ENCODE assay signal across 27 cellular contexts in genomic region chr9:69030851-69031645, GRCh38. TPM values are rescaled to one million over a fixed set of nuclear protein-coding genes. Genes with fewer than 3 reads are reported as not detected.
A peak's percentile ranks its signal among the peaks of the same experiment; 100 is the strongest.
DNase-seq lines count a peak whose midpoint lies in the region; ATAC-seq, FAIRE-seq and TF ChIP-seq lines count a peak whose summit lies in the region.
"Had no signal": no experiment of that assay in that cellular context is flagged by ENCODE, and none has a peak within 500 bp of the region (broad histone marks: within the 10 kb centered on the region; RNA-seq: fewer than 3 reads in every experiment).

No MANE protein-coding gene starts in this region.

- H4K20me1 ChIP-seq in HepG2 (ENCODE audit: insufficient read depth, low read length) (no peaks in the 10 kb centered on the region), astrocyte (ENCODE audit: insufficient read depth, low read length) (no peaks in the 10 kb centered on the region)

- in situ Hi-C loops in HepG2 (cut with HindIII; ENCODE audit: extremely low pct_ligation_motif_present, low pct_unique_long_range_greater_than_20kb) (no loop called here), HAP-1 (cut with MboI; ENCODE audit: low sequenced_read_pairs) (no loop called here)

- FAIRE-seq in HepG2 (lab: Jason Lieb, UNC) (no peak), astrocyte (lab: Jason Lieb, UNC) (no peak)

- CTCF ChIA-PET in HepG2 (lab: Yijun Ruan, JAX; ENCODE audit: low intra/inter-chr PET ratio, low total read pairs), result interaction anchor here (4.6 kb wide), 1 partner anchor 448 kb away, joined by 48 read pairs; no protein-coding TSS in a partner anchor
- CTCF ChIA-PET in RWPE1 (lab: Yijun Ruan, JAX), result no interaction called here

- peaks cover 2% of the 10 kb centered on the region for H3K79me2 ChIP-seq in HepG2 (ENCODE audit: insufficient read depth, low read length)
- peaks cover 2% of the 10 kb centered on the region for H3K79me2 ChIP-seq in astrocyte (ENCODE audit: insufficient read depth, low read length)

- H3K4me3 Mint-ChIP-seq in astrocyte (ENCODE audit: unreplicated experiment), result no peak overlapping the region
- no peak overlapping the region for H3K4me3 Mint-ChIP-seq in stimulated activated memory B cell treated with anti-CD40 and anti-IgM and Interleukin-4, amounts not matched to agents 10 μg/mL and 1 μg/mL and 100 μg/mL, for 72 hours
- H3K4me3 Mint-ChIP-seq: activated T-cell treated with anti-CD3 and anti-CD28 coated beads, Interleukin-2, amount 50 U/mL, for 4 hours; CD14-positive monocyte; effector memory CD8-positive, alpha-beta T cell; stimulated activated naive B cell treated with anti-CD40 and anti-IgM and Interleukin-4, amounts not matched to agents 10 μg/mL and 1 μg/mL and 100 μg/mL, for 72 hours had no signal

- H3K27me3 Mint-ChIP-seq in astrocyte (ENCODE audit: low read depth, unreplicated experiment), result no peaks in the 10 kb centered on the region
- no peaks in the 10 kb centered on the region for H3K27me3 Mint-ChIP-seq in stimulated activated memory B cell treated with anti-CD40 and anti-IgM and Interleukin-4, amounts not matched to agents 10 μg/mL and 1 μg/mL and 100 μg/mL, for 72 hours
- H3K27me3 Mint-ChIP-seq: effector memory CD8-positive, alpha-beta T cell; naive B cell; stimulated activated naive B cell treated with anti-CD40 and anti-IgM and Interleukin-4, amounts not matched to agents 10 μg/mL and 1 μg/mL and 100 μg/mL, for 72 hours had no signal

- H3K4me2 ChIP-seq in HepG2 (ENCODE audit: low read depth, low read length) (no peak overlapping the region), astrocyte (ENCODE audit: low read length) (peak overlapping the region; percentile 7)

- no peak overlapping the region for H3K4me3 ChIP-seq in HepG2 (replicated peaks in 1 of 3; ENCODE audit: insufficient read depth in 1 of 3, low read depth in 2 of 3, low read length in 3 of 3)
- H3K4me3 ChIP-seq in right lobe of liver, result no peak overlapping the region
- no peak overlapping the region for H3K4me3 ChIP-seq in astrocyte (ENCODE audit: insufficient read depth, low read depth, low read length)
- no peak overlapping the region for H3K4me3 ChIP-seq in HAP-1
- H3K4me3 ChIP-seq: lung, thoracic aorta had no signal

- TF ChIP-seq EP300 in HepG2 (IDR thresholded peaks at IDR 0.05; ENCODE audit: low read depth in 2 of 2, low read length in 2 of 2) (no peak), HepG2 (CRISPR knock-in tag; IDR thresholded peaks at IDR 0.05; ENCODE audit: borderline replicate concordance) (no peak)

- no peak for ATAC-seq in HepG2
- ATAC-seq in right lobe of liver, result no peak
- no peak for ATAC-seq in stimulated activated memory B cell treated with anti-CD40 and anti-IgM and Interleukin-4, amounts not matched to agents 10 μg/mL and 1 μg/mL and 100 μg/mL, for 72 hours
- ATAC-seq: activated T-cell treated with anti-CD3 and anti-CD28 coated beads, Interleukin-2, amount 50 U/mL, for 4 hours; effector memory CD8-positive, alpha-beta T cell had no signal

- H3K27me3 ChIP-seq in HepG2 (ENCODE audit: control insufficient read depth in 1 of 2, insufficient read depth in 2 of 2, low read length in 2 of 2) (no peaks in the 10 kb centered on the region), right lobe of liver (no peaks in the 10 kb centered on the region), astrocyte (ENCODE audit: insufficient read depth, low read length) (no peaks in the 10 kb centered on the region), HAP-1 (ENCODE audit: low read depth) (no peaks in the 10 kb centered on the region)

- H2AFZ ChIP-seq in HepG2 (ENCODE audit: low read length) (no peak overlapping the region), astrocyte (ENCODE audit: low read depth, low read length) (no peak overlapping the region)

- POLR2A ChIA-PET in HepG2 (lab: Yijun Ruan, JAX), result no interaction called here
- POLR2A ChIA-PET in RWPE1 (lab: Yijun Ruan, JAX; ENCODE audit: low non-redundant PET), result no interaction called here

- TF ChIP-seq CTCF in HepG2 (CRISPR knock-in tag; IDR thresholded peaks at IDR 0.05), result no peak
- no peak for TF ChIP-seq CTCF in right lobe of liver (IDR thresholded peaks at IDR 0.05)
- no peak for TF ChIP-seq CTCF in astrocyte (IDR thresholded peaks at IDR 0.05; ENCODE audit: insufficient read depth, low read depth, low read length)
- no peak for TF ChIP-seq CTCF in RWPE1 (conservative IDR thresholded peaks at IDR 0.05; ENCODE audit: low read depth)

- no peak for DNase-seq in HepG2 (ENCODE audit: low spot score)
- DNase-seq in right lobe of liver, result no peak
- peak; percentile 15 for DNase-seq in astrocyte (ENCODE audit: low read depth)
- peak; percentile 4 for DNase-seq in iPS-NIHi7 (ENCODE audit: extremely low spot score)
- no peak for DNase-seq in RWPE1 (ENCODE audit: low spot score)
- DNase-seq in NCI-H446 treated with DMSO at 0.1 percent for 48 hours (lab: John Stamatoyannopoulos, UW), result no peak
- DNase-seq in HAP-1 (ENCODE audit: low spot score in 2 of 2), result no peak
- DNase-seq: ACHN; activated CD8-positive, alpha-beta memory T cell treated with anti-CD3 and anti-CD28 coated beads for 24 hours; activated naive CD4-positive, alpha-beta T cell treated with Interleukin-2 at 50 U/mL for 16 hours; activated T-cell treated with anti-CD3 and anti-CD28 coated beads, Interleukin-2, amount 50 U/mL, for 4 hours; effector memory CD8-positive, alpha-beta T cell; GF-D8; Karpas-422; naive B cell; NCI-H1048; NCI-H1930; NCI-H446; NK-92 treated with Interleukin-12 subunit alpha and Interleukin-12 subunit beta, amount 100 ng/mL, for 24 hours; stimulated activated naive B cell treated with anti-CD40 and anti-IgM and Interleukin-4, amounts not matched to agents 10 μg/mL and 1 μg/mL and 100 μg/mL, for 72 hours had no signal

- no peaks in the 10 kb centered on the region for H3K36me3 Mint-ChIP-seq in astrocyte (ENCODE audit: low read depth, unreplicated experiment)
- no peaks in the 10 kb centered on the region for H3K36me3 Mint-ChIP-seq in stimulated activated memory B cell treated with anti-CD40 and anti-IgM and Interleukin-4, amounts not matched to agents 10 μg/mL and 1 μg/mL and 100 μg/mL, for 72 hours
- H3K36me3 Mint-ChIP-seq: CD14-positive monocyte; naive B cell; stimulated activated naive B cell treated with anti-CD40 and anti-IgM and Interleukin-4, amounts not matched to agents 10 μg/mL and 1 μg/mL and 100 μg/mL, for 72 hours had no signal

- H3K4me1 ChIP-seq in HepG2 (ENCODE audit: insufficient read depth, low read length) (peaks cover 11% of the 10 kb centered on the region; the same call in 1 of the 2 replicates), right lobe of liver (peaks cover 0 to 3% (median 2%) of the 10 kb centered on the region in 4 donors), astrocyte (ENCODE audit: insufficient read depth, low read length) (no peaks in the 10 kb centered on the region), HAP-1 (no peaks in the 10 kb centered on the region)

- H3K27ac ChIP-seq in HepG2 (ENCODE audit: extremely low read length, insufficient read depth, low read length), result no peak overlapping the region
- H3K27ac ChIP-seq in right lobe of liver, result no peak overlapping the region
- no peak overlapping the region for H3K27ac ChIP-seq in astrocyte (ENCODE audit: low read depth, low read length)
- no peak overlapping the region for H3K27ac ChIP-seq in RWPE1
- H3K27ac ChIP-seq: thoracic aorta had no signal

- peaks cover 5% of the 10 kb centered on the region for H3K9me3 Mint-ChIP-seq in astrocyte (ENCODE audit: unreplicated experiment)
- no peaks in the 10 kb centered on the region for H3K9me3 Mint-ChIP-seq in stimulated activated memory B cell treated with anti-CD40 and anti-IgM and Interleukin-4, amounts not matched to agents 10 μg/mL and 1 μg/mL and 100 μg/mL, for 72 hours
- H3K9me3 Mint-ChIP-seq: effector memory CD8-positive, alpha-beta T cell had no signal

- H3K9me3 ChIP-seq in HepG2 (ENCODE audit: low read length) (peaks cover 5% of the 10 kb centered on the region), right lobe of liver (no peaks in the 10 kb centered on the region), astrocyte (ENCODE audit: insufficient read depth, low read depth, low read length) (no peaks in the 10 kb centered on the region), HAP-1 (peaks cover 3% of the 10 kb centered on the region; the same call in 1 of the 2 replicates)
- H3K9me3 ChIP-seq: thoracic aorta had no signal

- WGBS in HepG2 (ENCODE audit: low lambda C conversion rate), result 5% methylated on average over 1 of the region's 1 CpG
- 71% methylated on average over 1 of the region's 1 CpG for WGBS in right lobe of liver (ENCODE audit: insufficient coverage, low coverage, low lambda C conversion rate, missing lambda C conversion rate)

- TF ChIP-seq RAD21 in HepG2 (CRISPR knock-in tag; IDR thresholded peaks at IDR 0.05), result no peak

- no TSS peak for BruUV-seq in HepG2 (replicated peaks; lab: Mats Ljungman, UMichigan)

- H3K4me1 Mint-ChIP-seq in astrocyte (ENCODE audit: low read depth, unreplicated experiment), result peaks cover 9% of the 10 kb centered on the region
- peaks cover 9% of the 10 kb centered on the region for H3K4me1 Mint-ChIP-seq in stimulated activated memory B cell treated with anti-CD40 and anti-IgM and Interleukin-4, amounts not matched to agents 10 μg/mL and 1 μg/mL and 100 μg/mL, for 72 hours

- H3K27ac Mint-ChIP-seq in astrocyte (ENCODE audit: unreplicated experiment), result peak overlapping the region; percentile 23
- H3K27ac Mint-ChIP-seq in stimulated activated memory B cell treated with anti-CD40 and anti-IgM and Interleukin-4, amounts not matched to agents 10 μg/mL and 1 μg/mL and 100 μg/mL, for 72 hours, result peak overlapping the region; percentile 46
- H3K27ac Mint-ChIP-seq: CD14-positive monocyte; stimulated activated naive B cell treated with anti-CD40 and anti-IgM and Interleukin-4, amounts not matched to agents 10 μg/mL and 1 μg/mL and 100 μg/mL, for 72 hours had no signal

- H3K9ac ChIP-seq in HepG2 (ENCODE audit: insufficient read depth, low read depth, low read length) (no peak overlapping the region), astrocyte (ENCODE audit: low read length) (no peak overlapping the region)

- no peaks in the 10 kb centered on the region for H3K36me3 ChIP-seq in HepG2 (replicated peaks in 1 of 2; ENCODE audit: control insufficient read depth in 1 of 2, insufficient read depth in 2 of 2, low read length in 2 of 2)
- H3K36me3 ChIP-seq in right lobe of liver, result no peaks in the 10 kb centered on the region
- H3K36me3 ChIP-seq in astrocyte (ENCODE audit: insufficient read depth, low read length), result no peaks in the 10 kb centered on the region
- H3K36me3 ChIP-seq in HAP-1 (replicated peaks), result no peaks in the 10 kb centered on the region
- H3K36me3 ChIP-seq: thoracic aorta had no signal

- intact Hi-C loops in HepG2 (cut with micrococcal nuclease; ENCODE audit: unreplicated experiment) (no loop called here), right lobe of liver (cut with DNase I) (no loop called here)

- no peak for TF ChIP-seq POLR2A in HepG2 (IDR thresholded peaks at IDR 0.05; ENCODE audit: insufficient read depth in 1 of 2, low read depth in 2 of 2, low read length in 2 of 2)
- no peak for TF ChIP-seq POLR2A in right lobe of liver (IDR thresholded peaks at IDR 0.05)

RNA-seq across cellular contexts. Expression of gene FXN, which starts 4.5 kb away (rescaled TPM):
- total RNA-seq in HepG2 (2016; rRNA removed; fragmentation: Illumina TruSeq; extraction: Trizol) (24.1 and 30.0 TPM in 2 replicates), right lobe of liver (10 to 100 TPM; 12.5 to 30.4 (median 24.7) TPM), astrocyte (18.8 and 22.7 TPM in 2 replicates)
- 25.5 and 29.4 TPM in 2 replicates for total RNA-seq in HepG2 (2016; cell fraction: cytosol; rRNA removed; fragmentation: Illumina TruSeq; extraction: Trizol; ENCODE audit: low read depth)
- total RNA-seq in HepG2 (2016; cell fraction: insoluble cytoplasmic fraction; rRNA removed; fragmentation: Illumina TruSeq; extraction: Trizol), result 24.7 and 31.9 TPM in 2 replicates
- 28.9 and 35.6 TPM in 2 replicates for total RNA-seq in HepG2 (2016; cell fraction: membrane; rRNA removed; fragmentation: Illumina TruSeq; extraction: Trizol)
- 15.6 and 16.2 TPM in 2 replicates for total RNA-seq in HepG2 (2016; cell fraction: nucleus; rRNA removed; fragmentation: Illumina TruSeq; extraction: Trizol)
- 19.7 and 26.0 TPM in 2 replicates for polyA plus RNA-seq in HepG2 (2011; rRNA removed)
- polyA plus RNA-seq in HepG2 (2011; cell fraction: cytosol; rRNA removed), result 28.8 and 35.4 TPM in 2 replicates
- polyA plus RNA-seq in HepG2 (2011; cell fraction: nucleus; rRNA removed), result 8.9 and 9.0 TPM in 2 replicates
- 30.1 and 34.1 TPM in 2 replicates for polyA plus RNA-seq in HepG2 (2012)
- polyA plus RNA-seq in HepG2 (2016; cell fraction: cytosol; fragmentation: Illumina TruSeq; extraction: Trizol; ENCODE audit: low read depth), result 109 and 135 TPM in 2 replicates
- 95.1 and 107 TPM in 2 replicates for polyA plus RNA-seq in HepG2 (2016; cell fraction: insoluble cytoplasmic fraction; fragmentation: Illumina TruSeq; extraction: Trizol; ENCODE audit: low read depth)
- polyA plus RNA-seq in HepG2 (2016; cell fraction: membrane; fragmentation: Illumina TruSeq; extraction: Trizol; ENCODE audit: low read depth), result 101 and 113 TPM in 2 replicates
- polyA plus RNA-seq in HepG2 (2016; cell fraction: nucleus; fragmentation: Illumina TruSeq; extraction: Trizol; ENCODE audit: insufficient read depth, low read depth), result 51.3 and 52.8 TPM in 2 replicates
- 11.0 and 13.3 TPM in 2 replicates for polyA minus RNA-seq in HepG2 (2011; rRNA and poly(A)+ RNA removed; ENCODE audit: low replicate concordance)
- polyA minus RNA-seq in HepG2 (2011; cell fraction: cytosol; rRNA and poly(A)+ RNA removed), result 8.1 and 11.8 TPM in 2 replicates
- polyA minus RNA-seq in HepG2 (2011; cell fraction: nucleus; rRNA and poly(A)+ RNA removed), result 12.6 and 14.2 TPM in 2 replicates

RNA-seq across cellular contexts. Expression of gene PRKACG, which starts 17.1 kb away (rescaled TPM):
- total RNA-seq in HepG2 (2016; rRNA removed; fragmentation: Illumina TruSeq; extraction: Trizol) (not detected in 2 replicates), right lobe of liver (not detected), astrocyte (not detected in 2 replicates)
- total RNA-seq in HepG2 (2016; cell fraction: cytosol; rRNA removed; fragmentation: Illumina TruSeq; extraction: Trizol; ENCODE audit: low read depth), result not detected in 2 replicates
- not detected in 2 replicates for total RNA-seq in HepG2 (2016; cell fraction: insoluble cytoplasmic fraction; rRNA removed; fragmentation: Illumina TruSeq; extraction: Trizol)
- total RNA-seq in HepG2 (2016; cell fraction: membrane; rRNA removed; fragmentation: Illumina TruSeq; extraction: Trizol), result not detected in 2 replicates
- total RNA-seq in HepG2 (2016; cell fraction: nucleus; rRNA removed; fragmentation: Illumina TruSeq; extraction: Trizol), result not detected in 2 replicates
- not detected in 2 replicates for polyA plus RNA-seq in HepG2 (2011; rRNA removed)
- polyA plus RNA-seq in HepG2 (2011; cell fraction: cytosol; rRNA removed), result 0.03 TPM in 1 of 2 replicates, not detected in the other
- polyA plus RNA-seq in HepG2 (2011; cell fraction: nucleus; rRNA removed), result not detected in 2 replicates
- polyA plus RNA-seq in HepG2 (2012), result not detected in 2 replicates
- not detected in 2 replicates for polyA plus RNA-seq in HepG2 (2016; cell fraction: cytosol; fragmentation: Illumina TruSeq; extraction: Trizol; ENCODE audit: low read depth)
- polyA plus RNA-seq in HepG2 (2016; cell fraction: insoluble cytoplasmic fraction; fragmentation: Illumina TruSeq; extraction: Trizol; ENCODE audit: low read depth), result not detected in 2 replicates
- not detected in 2 replicates for polyA plus RNA-seq in HepG2 (2016; cell fraction: membrane; fragmentation: Illumina TruSeq; extraction: Trizol; ENCODE audit: low read depth)
- not detected in 2 replicates for polyA plus RNA-seq in HepG2 (2016; cell fraction: nucleus; fragmentation: Illumina TruSeq; extraction: Trizol; ENCODE audit: insufficient read depth, low read depth)
- not detected in 2 replicates for polyA minus RNA-seq in HepG2 (2011; rRNA and poly(A)+ RNA removed; ENCODE audit: low replicate concordance)
- not detected in 2 replicates for polyA minus RNA-seq in HepG2 (2011; cell fraction: cytosol; rRNA and poly(A)+ RNA removed)
- not detected in 2 replicates for polyA minus RNA-seq in HepG2 (2011; cell fraction: nucleus; rRNA and poly(A)+ RNA removed)
- total RNA-seq: activated T-cell treated with anti-CD3 and anti-CD28 coated beads, Interleukin-2, amount 50 U/mL, for 4 hours; chondrocyte; H4; HT-29; lung; thoracic aorta had no signal
- polyA plus RNA-seq: CD14-positive monocyte, lung had no signal

Comparison
In these comparisons a context has a peak if more than half of its experiments do, and no peak if none do; other contexts are left out.
1. DNase-seq: peak in astrocyte (single experiment) and iPS-NIHi7 (single experiment); none in HepG2 (single experiment), right lobe of liver (0 of 3), RWPE1 (single experiment), NCI-H446 treated with DMSO at 0.1 percent for 48 hours (single experiment) and HAP-1 (0 of 2).